Comparison of ENCODE assay signal across 8 cellular contexts in the genomic region with DNA sequence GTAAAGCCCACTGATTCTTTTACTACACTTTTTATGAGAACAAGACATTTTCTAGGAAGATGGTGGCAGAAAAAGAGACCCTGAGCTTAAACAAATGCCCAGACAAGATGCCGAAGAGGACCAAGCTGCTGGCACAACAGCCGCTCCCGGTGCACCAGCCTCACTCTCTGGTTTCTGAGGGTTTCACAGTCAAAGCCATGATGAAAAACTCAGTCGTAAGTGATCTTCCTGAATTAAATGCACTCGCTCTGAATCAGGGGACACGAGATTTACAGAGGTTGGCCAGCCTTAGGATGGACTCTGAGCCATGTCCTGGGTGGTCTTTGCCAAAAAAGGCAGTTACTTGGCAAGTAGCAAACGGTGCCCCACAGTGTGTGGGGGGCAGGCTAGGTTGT.
DNase-seq lines count a peak whose midpoint lies in the region; ATAC-seq and TF ChIP-seq lines count a peak whose summit lies in the region.

No MANE protein-coding gene starts in this region.

- H3K79me2 ChIP-seq in OCI-LY1 (ENCODE audit: insufficient read depth, low read length): no peaks in the 10 kb centered on the region

- peak overlapping the region; percentile 87; the same call in 1 of the 2 replicates for H3K4me2 ChIP-seq in OCI-LY1 (ENCODE audit: low read length)

- H3K4me1 ChIP-seq in OCI-LY1 (ENCODE audit: insufficient read depth, low read length, severe bottlenecking) (peaks cover 8% of the 10 kb centered on the region), duodenal mucosa (ENCODE audit: control insufficient read depth in 1 of 2, insufficient read depth in 2 of 2, low read length in 2 of 2) (peaks cover 22 to 30% of the 10 kb centered on the region in 2 donors), neuron (ENCODE audit: insufficient read depth, low read length) (peaks cover 14% of the 10 kb centered on the region)

- H3K27ac ChIP-seq in OCI-LY1 (ENCODE audit: low read depth, low read length, poor library complexity, severe bottlenecking): no peak overlapping the region
- H3K27ac ChIP-seq in duodenal mucosa (ENCODE audit: low read depth, low read length): peak overlapping the region; percentile 6

- H3K9me2 ChIP-seq in OCI-LY1 (ENCODE audit: low read depth, low read length): no peaks in the 10 kb centered on the region

- H3K9me3 ChIP-seq in OCI-LY1 (ENCODE audit: low read length) (no peaks in the 10 kb centered on the region), duodenal mucosa (ENCODE audit: control insufficient read depth in 1 of 2, low read length in 2 of 2) (no peaks in the 10 kb centered on the region), neuron (ENCODE audit: low read length) (no peaks in the 10 kb centered on the region)

- DNase-seq in Ammon's horn (ENCODE audit: low spot score): peak; percentile 40
- DNase-seq in AG08396 (ENCODE audit: low spot score): no peak

- H3K9ac ChIP-seq in OCI-LY1 (ENCODE audit: low read length): no peak overlapping the region
- H3K9ac ChIP-seq in duodenal mucosa (ENCODE audit: low read depth in 1 of 2, low read length in 2 of 2): peak overlapping the region in 1 of 2 donors; percentile 4

- TF ChIP-seq CTCF in OCI-LY1 (IDR thresholded peaks at IDR 0.05; ENCODE audit: low read length): no peak

- no peak overlapping the region for H2AFZ ChIP-seq in OCI-LY1 (ENCODE audit: low read length)
- H2AFZ ChIP-seq in neuron (ENCODE audit: low read depth, low read length): peak overlapping the region; percentile 91

- no peaks in the 10 kb centered on the region for H4K20me1 ChIP-seq in OCI-LY1 (ENCODE audit: insufficient read depth, low read length)

- H3K27me3 ChIP-seq in OCI-LY1 (ENCODE audit: insufficient read depth, low read length) (no peaks in the 10 kb centered on the region), duodenal mucosa (ENCODE audit: control insufficient read depth in 1 of 2, insufficient read depth in 2 of 2, low read length in 2 of 2) (no peaks in the 10 kb centered on the region), neuron (ENCODE audit: insufficient read depth, low read length) (no peaks in the 10 kb centered on the region)

- H3F3A ChIP-seq in OCI-LY1 (ENCODE audit: insufficient read depth, low read length): no peaks in the 10 kb centered on the region

- ATAC-seq in GM21367 (IDR thresholded peaks at IDR 0.05; ENCODE audit: unreplicated experiment): no peak
- ATAC-seq in GM21723 (IDR thresholded peaks at IDR 0.05; ENCODE audit: unreplicated experiment): no peak
- no peak for ATAC-seq in HG02623 (IDR thresholded peaks at IDR 0.05; ENCODE audit: unreplicated experiment)

- H3K36me3 ChIP-seq in OCI-LY1 (ENCODE audit: insufficient read depth, low read length) (no peaks in the 10 kb centered on the region), duodenal mucosa (ENCODE audit: control insufficient read depth in 1 of 2, insufficient read depth in 2 of 2, low read length in 2 of 2) (no peaks in the 10 kb centered on the region), neuron (ENCODE audit: insufficient read depth, low read length) (no peaks in the 10 kb centered on the region)

- peak overlapping the region; percentile 88 for H3K4me3 ChIP-seq in OCI-LY1 (ENCODE audit: low read depth, low read length, poor library complexity, severe bottlenecking)
- H3K4me3 ChIP-seq in duodenal mucosa (ENCODE audit: low read depth in 1 of 2, low read length in 2 of 2): peak overlapping the region; percentile 36 to 62
- H3K4me3 ChIP-seq in neuron (ENCODE audit: low read length): peak overlapping the region; percentile 90
